Comparison of ENCODE assay signal across 8 cellular contexts in genomic region chr5:73498057-73498992, GRCh38. TPM values are rescaled to one million over a fixed set of nuclear protein-coding genes. Genes with fewer than 3 reads are reported as not detected.
A peak's percentile ranks its signal among the peaks of the same experiment; 100 is the strongest.
DNase-seq lines count a peak whose midpoint lies in the region; TF ChIP-seq lines count a peak whose summit lies in the region.

TSS of gene BTF3 (plus strand) at chr5:73498442. CDS start at chr5:73498668, 226 bp downstream.

- H3K4me3 Mint-ChIP-seq in activated naive CD4-positive, alpha-beta T cell treated with anti-CD3 and anti-CD28 coated beads, Interleukin-2, amount 10 ng/mL, durations not matched to agents 7 days and 5 days: peak within 1 kb of the TSS; percentile 96

- DNase-seq in GM03348 (ENCODE audit: low spot score) (peak; percentile 97), HFF-Myc (ENCODE audit: extremely low read depth, low read depth) (peak; percentile 89), NAMALWA (ENCODE audit: low spot score) (peak; percentile 99), SK-N-DZ (ENCODE audit: low spot score) (peak; percentile 98), globus pallidus (ENCODE audit: low spot score) (peak; percentile 99), occipital lobe (lab: John Stamatoyannopoulos, UW) (peak; percentile 97)
- peak; percentile 97 for DNase-seq in activated naive CD4-positive, alpha-beta T cell treated with anti-CD3 and anti-CD28 coated beads, Interleukin-2, amount 10 ng/mL, durations not matched to agents 7 days and 5 days

- no peaks in the 10 kb centered on the region for H3K9me3 Mint-ChIP-seq in activated naive CD4-positive, alpha-beta T cell treated with anti-CD3 and anti-CD28 coated beads, Interleukin-2, amount 10 ng/mL, durations not matched to agents 7 days and 5 days

- H3K4me3 ChIP-seq in HFF-Myc (replicated peaks; ENCODE audit: low read depth, low read length): peak within 1 kb of the TSS; percentile 95

- no peak for TF ChIP-seq CTCF in HFF-Myc (IDR thresholded peaks at IDR 0.05; ENCODE audit: low read depth, low read length, missing control alignments)

- peaks cover 49% of the 10 kb centered on the region for H3K4me1 Mint-ChIP-seq in activated naive CD4-positive, alpha-beta T cell treated with anti-CD3 and anti-CD28 coated beads, Interleukin-2, amount 10 ng/mL, durations not matched to agents 7 days and 5 days

- peaks cover 36% of the 10 kb centered on the region for H3K36me3 Mint-ChIP-seq in activated naive CD4-positive, alpha-beta T cell treated with anti-CD3 and anti-CD28 coated beads, Interleukin-2, amount 10 ng/mL, durations not matched to agents 7 days and 5 days

- H3K27me3 Mint-ChIP-seq in activated naive CD4-positive, alpha-beta T cell treated with anti-CD3 and anti-CD28 coated beads, Interleukin-2, amount 10 ng/mL, durations not matched to agents 7 days and 5 days: peaks cover 7% of the 10 kb centered on the region

- H3K27ac ChIP-seq in temporal lobe (ENCODE audit: low read depth, low read length): peak within 1 kb of the TSS; percentile 69

- H3K27ac Mint-ChIP-seq in activated naive CD4-positive, alpha-beta T cell treated with anti-CD3 and anti-CD28 coated beads, Interleukin-2, amount 10 ng/mL, durations not matched to agents 7 days and 5 days: peak within 1 kb of the TSS; percentile 98

- CTCF ChIA-PET in activated naive CD4-positive, alpha-beta T cell treated with anti-CD3 and anti-CD28 coated beads, Interleukin-2, amount 10 ng/mL, durations not matched to agents 7 days and 5 days (lab: Charles Lee): interaction anchor here (1.5 to 1.8 kb wide), 2 partner anchors 39 to 66 kb away, joined by 5 read pairs; partner anchors contain the start of genes ANKRA2 and UTP15

RNA-seq across cellular contexts. Expression of gene BTF3, which starts in this region (rescaled TPM):
- 764 and 864 TPM in 2 replicates for polyA plus RNA-seq in SK-N-DZ (2014; cell fraction: cytosol; rRNA removed)
- 413 and 580 TPM in 2 replicates for polyA plus RNA-seq in SK-N-DZ (2014; cell fraction: nucleus; rRNA removed)
- total RNA-seq in occipital lobe (191 TPM), temporal lobe (215 TPM)

Comparison
In these comparisons a context has a peak if more than half of its experiments do, and no peak if none do; other contexts are left out.
1. Peak in every context shown above with its lines: DNase-seq, H3K4me3 ChIP-seq and H3K27ac ChIP-seq.